In the genomic region with DNA sequence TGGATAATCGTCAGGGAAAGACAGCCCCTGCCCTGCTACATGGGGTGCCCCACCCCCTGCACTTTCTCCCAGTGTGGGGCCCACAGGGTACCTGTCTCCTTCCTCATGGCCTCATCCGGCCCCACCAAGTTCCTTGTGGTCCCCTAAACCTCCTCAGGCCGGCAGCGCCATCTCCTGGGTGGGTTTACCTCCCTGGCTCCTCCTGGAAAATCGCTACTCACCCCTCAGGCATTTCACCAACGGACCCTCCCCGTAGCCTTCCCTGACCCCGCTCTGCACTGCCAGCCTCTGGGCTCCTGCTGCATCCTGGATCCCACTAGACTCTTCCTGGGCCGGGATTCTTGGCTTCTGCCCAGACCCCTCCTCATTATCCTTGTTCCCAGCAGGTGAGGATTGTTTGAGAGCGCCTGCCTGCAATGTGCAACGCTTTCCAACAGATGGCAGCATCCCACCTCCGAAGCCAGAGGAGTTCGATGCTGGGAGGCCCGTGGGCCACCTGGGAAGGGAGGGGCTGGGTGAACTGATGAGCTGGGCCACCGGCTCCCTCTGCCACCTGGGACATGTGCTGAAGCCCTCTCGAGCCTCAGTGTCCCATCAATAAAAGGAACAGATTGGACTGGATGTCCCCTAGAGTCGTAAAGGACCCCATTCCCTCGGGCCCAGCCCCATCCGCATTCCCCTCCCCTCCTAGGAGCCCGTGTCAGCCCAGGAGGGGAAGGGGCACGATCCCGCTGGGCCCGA, we compare ENCODE assay signal across 8 cellular contexts. TPM values are rescaled to one million over a fixed set of nuclear protein-coding genes. Genes with fewer than 3 reads are reported as not detected.
A peak's percentile ranks its signal among the peaks of the same experiment; 100 is the strongest.
DNase-seq lines count a peak whose midpoint lies in the region; ATAC-seq and TF ChIP-seq lines count a peak whose summit lies in the region.

No MANE protein-coding gene starts in this region.

- H3K79me2 ChIP-seq in GM23338 (replicated peaks; ENCODE audit: insufficient read depth): no peaks in the 10 kb centered on the region

- H3K4me3 Mint-ChIP-seq in GM23338: peak overlapping the region; percentile 66
- H3K4me3 Mint-ChIP-seq in stimulated activated naive B cell treated with anti-CD40 and anti-IgM and Interleukin-4, amounts not matched to agents 10 μg/mL and 1 μg/mL and 100 μg/mL, for 72 hours: no peak overlapping the region

- peak overlapping the region; percentile 44 for H3K4me3 ChIP-seq in GM23338
- no peak overlapping the region for H3K4me3 ChIP-seq in effector memory CD4-positive, alpha-beta T cell (ENCODE audit: insufficient read depth, low read depth, low read length, poor library complexity, severe bottlenecking)

- H3K9me3 Mint-ChIP-seq in GM23338: no peaks in the 10 kb centered on the region
- H3K9me3 Mint-ChIP-seq in stimulated activated naive B cell treated with anti-CD40 and anti-IgM and Interleukin-4, amounts not matched to agents 10 μg/mL and 1 μg/mL and 100 μg/mL, for 72 hours: no peaks in the 10 kb centered on the region

- peak; percentile 45 for ATAC-seq in GM23338
- peak; percentile 81 to 82 for ATAC-seq in stimulated activated naive B cell treated with anti-CD40 and anti-IgM and Interleukin-4, amounts not matched to agents 10 μg/mL and 1 μg/mL and 100 μg/mL, for 72 hours (replicated peaks)
- ATAC-seq in HG02571 (IDR thresholded peaks at IDR 0.05; ENCODE audit: unreplicated experiment): no peak

- no peaks in the 10 kb centered on the region for H3F3A ChIP-seq in GM23338 (replicated peaks; ENCODE audit: low read depth)

- peak; percentile 92 to 100 for TF ChIP-seq CTCF in GM23338 (conservative IDR thresholded peaks at IDR 0.05; ENCODE audit: low read depth in 2 of 2)

- H3K36me3 Mint-ChIP-seq in GM23338 (ENCODE audit: low read depth): no peaks in the 10 kb centered on the region
- H3K36me3 Mint-ChIP-seq in stimulated activated naive B cell treated with anti-CD40 and anti-IgM and Interleukin-4, amounts not matched to agents 10 μg/mL and 1 μg/mL and 100 μg/mL, for 72 hours: no peaks in the 10 kb centered on the region

- no peaks in the 10 kb centered on the region for H4K20me1 ChIP-seq in GM23338 (replicated peaks; ENCODE audit: insufficient read depth)

- no peaks in the 10 kb centered on the region for H3K9me3 ChIP-seq in effector memory CD4-positive, alpha-beta T cell (ENCODE audit: control insufficient read depth, low read length)

- peaks cover 2% of the 10 kb centered on the region; the same call in 1 of the 2 replicates for H3K4me1 ChIP-seq in GM23338 (ENCODE audit: insufficient read depth)
- peaks cover 4% of the 10 kb centered on the region for H3K4me1 ChIP-seq in effector memory CD4-positive, alpha-beta T cell (ENCODE audit: control insufficient read depth, insufficient read depth, low read length, poor library complexity, severe bottlenecking)

- H2AFZ ChIP-seq in GM23338: peak overlapping the region; percentile 94

- H3K27ac ChIP-seq in GM23338 (ENCODE audit: low read depth): no peak overlapping the region
- no peak overlapping the region for H3K27ac ChIP-seq in effector memory CD4-positive, alpha-beta T cell (ENCODE audit: insufficient read depth, low read length, poor library complexity, severe bottlenecking)

- peaks cover 14% of the 10 kb centered on the region for H3K27me3 Mint-ChIP-seq in GM23338 (ENCODE audit: insufficient read depth, low read depth, poor library complexity)
- peaks cover 30 to 41% of the 10 kb centered on the region in 2 donors for H3K27me3 Mint-ChIP-seq in stimulated activated naive B cell treated with anti-CD40 and anti-IgM and Interleukin-4, amounts not matched to agents 10 μg/mL and 1 μg/mL and 100 μg/mL, for 72 hours

- peaks cover 27% of the 10 kb centered on the region for H3K4me1 Mint-ChIP-seq in GM23338
- H3K4me1 Mint-ChIP-seq in stimulated activated naive B cell treated with anti-CD40 and anti-IgM and Interleukin-4, amounts not matched to agents 10 μg/mL and 1 μg/mL and 100 μg/mL, for 72 hours: peaks cover 5 to 9% of the 10 kb centered on the region in 2 donors

- H3K4me2 ChIP-seq in GM23338: peak overlapping the region; percentile 73

- H3K27me3 ChIP-seq in GM23338 (ENCODE audit: insufficient read depth): no peaks in the 10 kb centered on the region
- no peaks in the 10 kb centered on the region for H3K27me3 ChIP-seq in effector memory CD4-positive, alpha-beta T cell (replicated peaks; ENCODE audit: control insufficient read depth, insufficient read depth, low read length, poor library complexity, severe bottlenecking)

- DNase-seq in Ammon's horn (ENCODE audit: low spot score) (peak; percentile 43), GM23338 (ENCODE audit: low spot score) (peak; percentile 93), NCI-H510A treated with DMSO at 0.1 percent for 48 hours (lab: John Stamatoyannopoulos, UW) (peak; percentile 53), mucosa of gallbladder (ENCODE audit: low spot score) (peak; percentile 34)
- DNase-seq in activated CD4-positive, alpha-beta T cell treated with anti-CD3 and anti-CD28 coated beads, Interleukin-2, amount 50 U/mL, for 4 hours: peak; percentile 62 to 64
- peak; percentile 30 to 47 (median 38) for DNase-seq in effector memory CD4-positive, alpha-beta T cell
- peak; percentile 39 for DNase-seq in stimulated activated naive B cell treated with anti-CD40 and anti-IgM and Interleukin-4, amounts not matched to agents 10 μg/mL and 1 μg/mL and 100 μg/mL, for 72 hours

- H3K9me2 ChIP-seq in GM23338 (ENCODE audit: insufficient read depth): no peaks in the 10 kb centered on the region

- no peak overlapping the region; the same call in 1 of the 2 replicates for H3K27ac Mint-ChIP-seq in GM23338
- peak overlapping the region; percentile 74 for H3K27ac Mint-ChIP-seq in stimulated activated naive B cell treated with anti-CD40 and anti-IgM and Interleukin-4, amounts not matched to agents 10 μg/mL and 1 μg/mL and 100 μg/mL, for 72 hours

- no peaks in the 10 kb centered on the region for H3K36me3 ChIP-seq in GM23338 (ENCODE audit: insufficient read depth)
- no peaks in the 10 kb centered on the region for H3K36me3 ChIP-seq in effector memory CD4-positive, alpha-beta T cell (ENCODE audit: control insufficient read depth, insufficient read depth, low read length)

TF ChIP-seq in GM23338, 12 proteins besides CTCF, POLR2A, EP300 and RAD21 (continues in another document):
- TF ChIP-seq EZH2 (IDR thresholded peaks at IDR 0.05; ENCODE audit: low read depth, unreplicated experiment) (no peak), EZH2phosphoT487 (IDR thresholded peaks at IDR 0.05; ENCODE audit: unreplicated experiment) (no peak), NANOG (IDR thresholded peaks at IDR 0.05; ENCODE audit: borderline replicate concordance) (no peak), JUNB (IDR thresholded peaks at IDR 0.05; ENCODE audit: unreplicated experiment) (no peak), STAT1 (IDR thresholded peaks at IDR 0.05; ENCODE audit: unreplicated experiment) (no peak), CREB1 (CRISPR knock-in tag; IDR thresholded peaks at IDR 0.05; ENCODE audit: low read depth) (no peak), ZNF331 (CRISPR knock-in tag; IDR thresholded peaks at IDR 0.05; ENCODE audit: low read depth) (no peak)
- TF ChIP-seq, protein P1, sequence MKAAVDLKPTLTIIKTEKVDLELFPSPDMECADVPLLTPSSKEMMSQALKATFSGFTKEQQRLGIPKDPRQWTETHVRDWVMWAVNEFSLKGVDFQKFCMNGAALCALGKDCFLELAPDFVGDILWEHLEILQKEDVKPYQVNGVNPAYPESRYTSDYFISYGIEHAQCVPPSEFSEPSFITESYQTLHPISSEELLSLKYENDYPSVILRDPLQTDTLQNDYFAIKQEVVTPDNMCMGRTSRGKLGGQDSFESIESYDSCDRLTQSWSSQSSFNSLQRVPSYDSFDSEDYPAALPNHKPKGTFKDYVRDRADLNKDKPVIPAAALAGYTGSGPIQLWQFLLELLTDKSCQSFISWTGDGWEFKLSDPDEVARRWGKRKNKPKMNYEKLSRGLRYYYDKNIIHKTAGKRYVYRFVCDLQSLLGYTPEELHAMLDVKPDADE (IDR thresholded peaks at IDR 0.05): no peak

RNA-seq across cellular contexts. Expression of gene TTLL12, which starts 44.2 kb away (rescaled TPM):
- total RNA-seq in GM23338 (2014; rRNA removed; shearing (Covaris generic)): 129 and 147 TPM in 2 replicates
- 43.9 and 46.7 TPM in 2 replicates for polyA plus RNA-seq in GM23338 (2016; fragmentation: Nextera tagmentation; extraction: Ambion mirVana)
- 105 TPM for total RNA-seq in mucosa of gallbladder

Comparison
In these comparisons a context has a peak if more than half of its experiments do, and no peak if none do; other contexts are left out.
1. DNase-seq: peak in every context shown above with its lines; median percentile 93 in GM23338; 63 in activated CD4-positive, alpha-beta T cell treated with anti-CD3 and anti-CD28 coated beads, Interleukin-2, amount 50 U/mL, for 4 hours; 53 in NCI-H510A treated with DMSO at 0.1 percent for 48 hours; 43 in Ammon's horn; 39 in stimulated activated naive B cell treated with anti-CD40 and anti-IgM and Interleukin-4, amounts not matched to agents 10 μg/mL and 1 μg/mL and 100 μg/mL, for 72 hours; 38 in effector memory CD4-positive, alpha-beta T cell; 34 in mucosa of gallbladder.